ENCODE assay signal across 8 cellular contexts in the genomic region with DNA sequence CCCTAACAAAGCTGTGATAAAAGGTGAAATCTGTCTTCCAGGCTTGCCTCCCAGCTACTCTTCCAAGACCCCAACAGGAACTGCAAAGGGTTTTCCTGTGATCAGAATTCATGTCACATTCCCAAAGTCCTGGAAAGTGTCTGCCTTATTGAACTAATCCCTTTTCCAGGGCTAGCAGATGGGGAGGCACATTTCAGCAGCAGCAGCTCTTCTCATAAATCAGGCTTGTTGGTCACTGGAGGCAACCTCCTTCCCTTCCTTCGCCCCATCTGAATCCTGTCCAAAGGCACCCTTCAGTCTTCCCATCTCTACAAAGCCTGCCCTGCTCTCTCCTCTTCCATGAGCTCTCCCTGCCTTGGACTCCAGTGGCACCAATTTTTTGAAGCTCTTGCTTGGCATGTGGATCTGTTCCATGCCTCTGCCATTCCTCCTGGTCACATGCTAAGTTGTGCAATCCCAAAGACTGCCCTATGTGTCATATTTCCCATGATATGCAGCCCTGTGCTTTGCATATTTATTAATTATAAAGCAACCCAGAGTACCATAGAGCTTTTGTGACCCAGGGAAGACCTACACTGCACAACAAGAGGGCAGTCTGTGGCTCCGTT.
A peak's percentile ranks its signal among the peaks of the same experiment; 100 is the strongest.
DNase-seq lines count a peak whose midpoint lies in the region; ATAC-seq, FAIRE-seq and TF ChIP-seq lines count a peak whose summit lies in the region.

No MANE protein-coding gene starts in this region.

- H3K36me3 ChIP-seq in astrocyte (ENCODE audit: insufficient read depth, low read length) (peaks cover 20% of the 10 kb centered on the region), right atrium auricular region (no peaks in the 10 kb centered on the region), thyroid gland (no peaks in the 10 kb centered on the region)

- no peak for TF ChIP-seq POLR2A in thyroid gland (IDR thresholded peaks at IDR 0.05)

- H3K27ac Mint-ChIP-seq in astrocyte (ENCODE audit: unreplicated experiment) = peak overlapping the region; percentile 93

- ATAC-seq in GM21447 (IDR thresholded peaks at IDR 0.05; ENCODE audit: unreplicated experiment) (no peak), HG02885 (IDR thresholded peaks at IDR 0.05; ENCODE audit: poor library complexity, unreplicated experiment) (no peak), HG03432 (IDR thresholded peaks at IDR 0.05; ENCODE audit: unreplicated experiment) (no peak)

- no peak for FAIRE-seq in astrocyte (lab: Jason Lieb, UNC)

- H3K9me3 Mint-ChIP-seq in astrocyte (ENCODE audit: unreplicated experiment) = no peaks in the 10 kb centered on the region

- DNase-seq in HPDE6-E6E7 (ENCODE audit: extremely low spot score) (peak; percentile 42), astrocyte (ENCODE audit: low read depth) (no peak), right atrium auricular region (ENCODE audit: low spot score) (no peak), thyroid gland (no peak), D341Med (ENCODE audit: low spot score) (no peak)

- H3K27ac ChIP-seq in astrocyte (ENCODE audit: low read depth, low read length) (peak overlapping the region; percentile 9), right atrium auricular region (peak overlapping the region; percentile 34 to 52), thyroid gland (peak overlapping the region in 2 of 3 donors; percentile 46 to 62)

- H3K9ac ChIP-seq in astrocyte (ENCODE audit: low read length) = no peak overlapping the region

- TF ChIP-seq CTCF in astrocyte (IDR thresholded peaks at IDR 0.05; ENCODE audit: insufficient read depth, low read depth, low read length) (no peak), right atrium auricular region (IDR thresholded peaks at IDR 0.05) (no peak), thyroid gland (IDR thresholded peaks at IDR 0.05) (no peak)

- peaks cover 31% of the 10 kb centered on the region for H3K36me3 Mint-ChIP-seq in astrocyte (ENCODE audit: low read depth, unreplicated experiment)

- H3K4me2 ChIP-seq in astrocyte (ENCODE audit: low read length) = no peak overlapping the region

- H3K79me2 ChIP-seq in astrocyte (ENCODE audit: insufficient read depth, low read length) = no peaks in the 10 kb centered on the region

- H3K4me1 ChIP-seq in astrocyte (ENCODE audit: insufficient read depth, low read length) (peaks cover 25% of the 10 kb centered on the region), right atrium auricular region (peaks cover 0 to 25% of the 10 kb centered on the region in 2 donors), thyroid gland (peaks cover 4 to 41% of the 10 kb centered on the region in 2 donors)

- H3K4me1 Mint-ChIP-seq in astrocyte (ENCODE audit: low read depth, unreplicated experiment) = peaks cover 39% of the 10 kb centered on the region

- H3K9me3 ChIP-seq in astrocyte (ENCODE audit: insufficient read depth, low read depth, low read length) (no peaks in the 10 kb centered on the region), right atrium auricular region (no peaks in the 10 kb centered on the region), thyroid gland (no peaks in the 10 kb centered on the region)

- WGBS in thyroid gland, 2 donors = 91 to 94% methylated on average over 2 of the region's 2 CpGs

- H3K4me3 Mint-ChIP-seq in astrocyte (ENCODE audit: unreplicated experiment) = peak overlapping the region; percentile 23

- no peaks in the 10 kb centered on the region for H3K27me3 ChIP-seq in astrocyte (ENCODE audit: insufficient read depth, low read length)
- no peaks in the 10 kb centered on the region for H3K27me3 ChIP-seq in right atrium auricular region
- no peaks in the 10 kb centered on the region for H3K27me3 ChIP-seq in thyroid gland

- no peak overlapping the region for H2AFZ ChIP-seq in astrocyte (ENCODE audit: low read depth, low read length)

- intact Hi-C loops in thyroid gland (cut with DNase I) = no loop called here

- no peaks in the 10 kb centered on the region for H3K27me3 Mint-ChIP-seq in astrocyte (ENCODE audit: low read depth, unreplicated experiment)

- no peak overlapping the region for H3K4me3 ChIP-seq in astrocyte (ENCODE audit: insufficient read depth, low read depth, low read length)
- no peak overlapping the region for H3K4me3 ChIP-seq in right atrium auricular region
- H3K4me3 ChIP-seq in thyroid gland (replicated peaks in 1 of 3) = no peak overlapping the region

- H4K20me1 ChIP-seq in astrocyte (ENCODE audit: insufficient read depth, low read length) = no peaks in the 10 kb centered on the region
